ENCODE assay signal across 14 cellular contexts in the genomic region with DNA sequence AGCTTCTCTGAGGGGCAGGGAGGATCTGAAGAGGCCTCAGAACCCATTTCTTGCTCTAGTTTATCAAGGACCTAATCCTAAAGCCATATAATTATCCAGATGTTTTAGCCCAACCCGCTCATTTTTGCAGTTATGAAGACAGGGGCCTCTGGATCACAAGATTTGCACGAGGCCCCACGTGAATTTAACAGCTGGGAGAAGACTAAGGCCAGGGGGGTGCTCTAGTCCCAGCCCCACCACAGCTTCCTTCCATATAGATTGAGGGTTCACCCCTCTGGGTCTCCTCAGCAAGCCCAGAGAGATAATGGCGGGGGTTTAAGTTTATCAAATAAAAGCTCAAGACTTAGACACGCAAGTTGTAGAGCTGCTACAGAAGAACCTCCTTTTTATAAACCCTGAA. TPM values are rescaled to one million over a fixed set of nuclear protein-coding genes. Genes with fewer than 3 reads are reported as not detected.
DNase-seq lines count a peak whose midpoint lies in the region; ATAC-seq and TF ChIP-seq lines count a peak whose summit lies in the region.
"Had no signal": no experiment of that assay in that cellular context is flagged by ENCODE, and none has a peak within 500 bp of the region (broad histone marks: within the 10 kb centered on the region; RNA-seq: fewer than 3 reads in every experiment).

No MANE protein-coding gene starts in this region.

- H3K23ac ChIP-seq in IMR-90 (ENCODE audit: low read depth, low read length), result peak overlapping the region; percentile 96

- H3K27ac Mint-ChIP-seq in mesothelial cell of epicardium, result peak overlapping the region; percentile 100
- H3K27ac Mint-ChIP-seq: activated T-cell treated with anti-CD3 and anti-CD28 coated beads, Interleukin-2, amount 50 U/mL, for 72 hours had no signal

- TF ChIP-seq POLR2A in IMR-90 (IDR thresholded peaks at IDR 0.05; ENCODE audit: low read depth, low read length), result no peak
- TF ChIP-seq POLR2A in stomach (IDR thresholded peaks at IDR 0.05), result no peak
- no peak for TF ChIP-seq POLR2A in lower leg skin (IDR thresholded peaks at IDR 0.05)

- H3K9me3 ChIP-seq in IMR-90 (ENCODE audit: control insufficient read depth, insufficient read depth, low read length) (peaks cover 4% of the 10 kb centered on the region; the same call in 1 of the 2 replicates), mammary epithelial cell (replicated peaks; ENCODE audit: insufficient read depth, low read length) (peaks cover 7% of the 10 kb centered on the region), stomach (peaks cover 0 to 10% (median 4%) of the 10 kb centered on the region in 4 donors)

- no peaks in the 10 kb centered on the region for H3K36me3 ChIP-seq in IMR-90 (ENCODE audit: control insufficient read depth, insufficient read depth, low read length)
- H3K36me3 ChIP-seq in mammary epithelial cell (ENCODE audit: insufficient read depth, low read length), result no peaks in the 10 kb centered on the region
- no peaks in the 10 kb centered on the region for H3K36me3 ChIP-seq in stomach

- intact Hi-C loops in IMR-90 (cut with micrococcal nuclease) (no loop called here), mammary epithelial cell (cut with micrococcal nuclease) (no loop called here), stomach (cut with DNase I; ENCODE audit: low total_unique reads) (no loop called here), lower leg skin (cut with DNase I; ENCODE audit: low total_unique reads) (no loop called here)

- DNase-seq in IMR-90 (no peak), mammary epithelial cell (no peak), mesothelial cell of epicardium (ENCODE audit: low spot score in 2 of 2, unreplicated experiment in 2 of 2) (no peak), stomach (no peak), lower leg skin (ENCODE audit: low spot score in 2 of 2) (no peak)
- DNase-seq: activated T-cell treated with anti-CD3 and anti-CD28 coated beads, Interleukin-2, amount 50 U/mL, for 72 hours; NCI-H2171; PC-9; stimulated activated naive CD8-positive, alpha-beta T cell treated with anti-CD3 and anti-CD28 coated beads, Interleukin-15, amount 100 ng/mL, for 72 hours had no signal

- no peak for TF ChIP-seq EP300 in stomach (IDR thresholded peaks at IDR 0.05)

- peaks cover 21% of the 10 kb centered on the region for H3K9me3 Mint-ChIP-seq in mesothelial cell of epicardium

- peak overlapping the region; percentile 89 for H2BK5ac ChIP-seq in IMR-90 (ENCODE audit: low read depth, low read length, poor library complexity, severe bottlenecking)

- H3K4me2 ChIP-seq in IMR-90 (ENCODE audit: low read depth, low read length), result peak overlapping the region; percentile 3; the same call in 1 of the 2 replicates
- peak overlapping the region; percentile 83 for H3K4me2 ChIP-seq in mammary epithelial cell (ENCODE audit: insufficient read depth, low read depth, low read length)
- H3K4me2 ChIP-seq: KMS-11, PC-9 had no signal

- H3K79me1 ChIP-seq in IMR-90 (ENCODE audit: low read depth in 1 of 2, low read length in 2 of 2), result peaks cover 0 to 29% of the 10 kb centered on the region in 2 experiments; a peak in 1 of 4 replicates

- no peaks in the 10 kb centered on the region for H3K27me3 Mint-ChIP-seq in mesothelial cell of epicardium (ENCODE audit: low read depth)
- H3K27me3 Mint-ChIP-seq: stimulated activated naive CD8-positive, alpha-beta T cell treated with anti-CD3 and anti-CD28 coated beads, Interleukin-15, amount 100 ng/mL, for 72 hours had no signal

- peak overlapping the region; percentile 98 for H3K14ac ChIP-seq in IMR-90 (replicated peaks; ENCODE audit: low read depth, low read length)

- H3K9me1 ChIP-seq in IMR-90 (ENCODE audit: insufficient read depth, low read length), result peaks cover 42% of the 10 kb centered on the region

- H3K18ac ChIP-seq in IMR-90 (ENCODE audit: low read depth, low read length), result peak overlapping the region; percentile 99

- peak overlapping the region; percentile 93 to 97 for H4K8ac ChIP-seq in IMR-90 (ENCODE audit: low read depth in 2 of 2, low read length in 2 of 2)

- H3K4ac ChIP-seq in IMR-90 (ENCODE audit: low read depth, low read length), result peak overlapping the region; percentile 97

- peak overlapping the region; percentile 65 for H2AK9ac ChIP-seq in IMR-90 (replicated peaks; ENCODE audit: low read depth, low read length, poor library complexity)

- H2AK5ac ChIP-seq in IMR-90 (ENCODE audit: low read depth, low read length), result peak overlapping the region; percentile 100

- CTCF ChIA-PET in IMR-90 (lab: Yijun Ruan, JAX), result interaction anchor here (0.6 kb wide), 1 partner anchor 112 kb away, joined by 4 read pairs; no protein-coding TSS in a partner anchor
- CTCF ChIA-PET in mammary epithelial cell (lab: Charles Lee; ENCODE audit: low non-redundant PET), result no interaction called here

- peaks cover 15% of the 10 kb centered on the region for H3K36me3 Mint-ChIP-seq in mesothelial cell of epicardium

- POLR2A ChIA-PET in IMR-90 (lab: Charles Lee; ENCODE audit: unreplicated experiment), result interaction anchor here (0.6 to 1.0 kb wide), 2 partner anchors 10 to 545 kb away, joined by 3 to 4 read pairs; no protein-coding TSS in a partner anchor

- no peak for TF ChIP-seq CTCF in IMR-90 (conservative IDR thresholded peaks at IDR 0.05; ENCODE audit: low read depth, low read length)
- TF ChIP-seq CTCF in mammary epithelial cell (conservative IDR thresholded peaks at IDR 0.05 in 1 of 2, IDR thresholded peaks at IDR 0.05 in 1 of 2; ENCODE audit: extremely low read depth in 1 of 2, insufficient read depth in 1 of 2, low read depth in 1 of 2, low read length in 2 of 2), result no peak
- TF ChIP-seq CTCF in mesothelial cell of epicardium (IDR thresholded peaks at IDR 0.05; ENCODE audit: unreplicated experiment), result no peak
- TF ChIP-seq CTCF in stomach (IDR thresholded peaks at IDR 0.05), result no peak
- TF ChIP-seq CTCF in lower leg skin (IDR thresholded peaks at IDR 0.05), result no peak

- dilution Hi-C loops in IMR-90 (cut with HindIII; ENCODE audit: low sequenced_read_pairs, unreplicated experiment) (no loop called here), mammary epithelial cell (cut with HindIII; ENCODE audit: low sequenced_read_pairs) (no loop called here)

- peak overlapping the region; percentile 70 for H3K9ac ChIP-seq in IMR-90 (ENCODE audit: low read depth, low read length)
- H3K9ac ChIP-seq in mammary epithelial cell (ENCODE audit: insufficient read depth, low read length), result peak overlapping the region; percentile 65
- H3K9ac ChIP-seq: KMS-11 had no signal

- H2BK15ac ChIP-seq in IMR-90 (ENCODE audit: low read depth, low read length), result peak overlapping the region; percentile 99

- ATAC-seq in IMR-90 (ENCODE audit: low read depth), result no peak; the same call in 1 of the 2 replicates
- no peak for ATAC-seq in GM21367 (IDR thresholded peaks at IDR 0.05; ENCODE audit: unreplicated experiment)
- ATAC-seq in HG03565 (IDR thresholded peaks at IDR 0.05; ENCODE audit: unreplicated experiment), result no peak
- ATAC-seq in HG03135 (IDR thresholded peaks at IDR 0.05; ENCODE audit: unreplicated experiment), result no peak
- ATAC-seq: activated T-cell treated with anti-CD3 and anti-CD28 coated beads, Interleukin-2, amount 50 U/mL, for 72 hours; stimulated activated naive CD8-positive, alpha-beta T cell treated with anti-CD3 and anti-CD28 coated beads, Interleukin-15, amount 100 ng/mL, for 72 hours had no signal

- WGBS in IMR-90 (ENCODE audit: extremely low coverage in 2 of 2, insufficient read length in 1 of 2), 2 experiments, result no CpG with 5 or more reads among the region's 5 CpGs
- WGBS in mammary epithelial cell (ENCODE audit: low coverage, missing lambda C conversion rate), result 26% methylated on average over 5 of the region's 5 CpGs
- WGBS in stomach, 5 donors, result 60 to 77% (median 70%) methylated on average over 5 of the region's 5 CpGs
- WGBS in lower leg skin, 2 donors, result 78 to 85% methylated on average over 5 of the region's 5 CpGs

- in situ Hi-C loops in IMR-90 (cut with MboI; ENCODE audit: low sequenced_read_pairs) (no loop called here), mammary epithelial cell (cut with MboI; ENCODE audit: low sequenced_read_pairs in 2 of 2) (no loop called here)

- no peak for TF ChIP-seq RAD21 in IMR-90 (IDR thresholded peaks at IDR 0.05; ENCODE audit: low read length)

- H3K4me3 ChIP-seq in IMR-90 (ENCODE audit: insufficient read depth, low read depth, low read length), result no peak overlapping the region
- peak overlapping the region in 1 of 3 experiments; percentile 19 for H3K4me3 ChIP-seq in mammary epithelial cell (replicated peaks in 1 of 3; ENCODE audit: insufficient read depth in 1 of 3, low read depth in 2 of 3, low read length in 3 of 3)
- no peak overlapping the region for H3K4me3 ChIP-seq in stomach
- no peak overlapping the region for H3K4me3 ChIP-seq in lower leg skin (ENCODE audit: low read depth, poor library complexity, severe bottlenecking)
- H3K4me3 ChIP-seq: PC-9 had no signal

- H2BK20ac ChIP-seq in IMR-90 (ENCODE audit: low read depth, low read length), result peak overlapping the region; percentile 99

- no peak overlapping the region for H3K4me3 Mint-ChIP-seq in mesothelial cell of epicardium
- H3K4me3 Mint-ChIP-seq: activated T-cell treated with anti-CD3 and anti-CD28 coated beads, Interleukin-2, amount 50 U/mL, for 72 hours; stimulated activated naive CD8-positive, alpha-beta T cell treated with anti-CD3 and anti-CD28 coated beads, Interleukin-15, amount 100 ng/mL, for 72 hours had no signal

- peak overlapping the region; percentile 99 for H4K5ac ChIP-seq in IMR-90 (ENCODE audit: low read depth, low read length)

- H4K20me1 ChIP-seq in IMR-90 (ENCODE audit: insufficient read depth, low read length) (no peaks in the 10 kb centered on the region), mammary epithelial cell (ENCODE audit: insufficient read depth, low read length) (no peaks in the 10 kb centered on the region)

- BruUV-seq in IMR-90 (replicated peaks; lab: Mats Ljungman, UMichigan) (no TSS peak), mammary epithelial cell (replicated peaks; lab: Mats Ljungman, UMichigan) (no TSS peak)

- peak overlapping the region; percentile 98 for H3K56ac ChIP-seq in IMR-90 (ENCODE audit: extremely low read depth, insufficient read depth, low read length)

- H3K4me1 Mint-ChIP-seq in mesothelial cell of epicardium, result peaks cover 56% of the 10 kb centered on the region

- H3K27me3 ChIP-seq in IMR-90 (ENCODE audit: control insufficient read depth, insufficient read depth, low read length), result no peaks in the 10 kb centered on the region
- H3K27me3 ChIP-seq in mammary epithelial cell (ENCODE audit: insufficient read depth, low read length), result no peaks in the 10 kb centered on the region
- H3K27me3 ChIP-seq in stomach, result no peaks in the 10 kb centered on the region

- peak overlapping the region; percentile 75 for H2AFZ ChIP-seq in IMR-90 (replicated peaks; ENCODE audit: low read length, poor library complexity)
- H2AFZ ChIP-seq in mammary epithelial cell (ENCODE audit: low read depth, low read length), result peak overlapping the region; percentile 17
- H2AFZ ChIP-seq: PC-9 had no signal

- no peaks in the 10 kb centered on the region for H3K79me2 ChIP-seq in mammary epithelial cell (ENCODE audit: insufficient read depth, low read length)

- peak overlapping the region; percentile 100 for H2BK120ac ChIP-seq in IMR-90 (ENCODE audit: low read depth, low read length)

- H3K27ac ChIP-seq in IMR-90 (ENCODE audit: insufficient read depth, low read length), result peak overlapping the region; percentile 93
- H3K27ac ChIP-seq in mammary epithelial cell (ENCODE audit: insufficient read depth, low read depth, low read length), result peak overlapping the region; percentile 92
- peak overlapping the region in 4 of 5 donors; percentile 76 to 89 (median 87) for H3K27ac ChIP-seq in stomach
- H3K27ac ChIP-seq: KMS-11, PC-9 had no signal

- peak overlapping the region; percentile 99 for H4K91ac ChIP-seq in IMR-90 (ENCODE audit: insufficient read depth, low read depth, low read length)

- peaks cover 45% of the 10 kb centered on the region for H3K4me1 ChIP-seq in IMR-90 (ENCODE audit: control insufficient read depth, insufficient read depth, low read length)
- H3K4me1 ChIP-seq in mammary epithelial cell (ENCODE audit: insufficient read depth, low read length), result peaks cover 56% of the 10 kb centered on the region
- H3K4me1 ChIP-seq in stomach, result peaks cover 15 to 54% (median 39%) of the 10 kb centered on the region in 4 donors

RNA-seq across cellular contexts. Expression of a gene that starts 7.5 kb away (rescaled TPM):
- not detected in 2 replicates for total RNA-seq in IMR-90 (2012; rRNA removed)
- polyA plus RNA-seq in IMR-90 (2012; rRNA removed), result not detected in 2 replicates
- polyA plus RNA-seq in IMR-90 (2012; cell fraction: cytosol; rRNA removed), result 0.07 TPM in 1 of 2 replicates, not detected in the other
- polyA plus RNA-seq in IMR-90 (2012; cell fraction: nucleus; rRNA removed; ENCODE audit: low replicate concordance), result 0.26 and 0.32 TPM in 2 replicates
- under 1 TPM in 1 of 2 donors, not detected in 1; 0.67 TPM for total RNA-seq in mammary epithelial cell
- not detected for polyA plus RNA-seq in mammary epithelial cell
- polyA minus RNA-seq in mammary epithelial cell, result not detected
- 0.75 to 1.4 TPM (median 1.1 TPM) in 3 replicates for total RNA-seq in mesothelial cell of epicardium
- not detected for total RNA-seq in stomach
- 10 to 100 TPM in 1 of 3 donors, 1 to 10 TPM in 2; 1.7 to 17.3 (median 5.5) TPM for polyA plus RNA-seq in stomach
- 1 to 10 TPM in 1 of 4 donors, not detected in 3; 1.8 TPM for total RNA-seq in lower leg skin
- total RNA-seq: activated T-cell treated with anti-CD3 and anti-CD28 coated beads, Interleukin-2, amount 50 U/mL, for 72 hours; frontal cortex; PC-9 had no signal

RNA-seq across cellular contexts. Expression of a gene that starts 28.2 kb away (rescaled TPM):
- total RNA-seq in IMR-90 (2012; rRNA removed) (under 0.01 TPM in 1 of 2 replicates, not detected in the other), mammary epithelial cell (not detected), mesothelial cell of epicardium (0.58 TPM in 1 of 3 replicates, not detected in the others), stomach (not detected), lower leg skin (not detected)
- polyA plus RNA-seq in IMR-90 (2012; rRNA removed) (0.53 and 0.86 TPM in 2 replicates), mammary epithelial cell (0.75 TPM), stomach (under 1 TPM in 1 of 3 donors, not detected in 2; 0.48 TPM)
- polyA plus RNA-seq in IMR-90 (2012; cell fraction: cytosol; rRNA removed), result 0.32 and 0.45 TPM in 2 replicates
- 0.72 and 0.95 TPM in 2 replicates for polyA plus RNA-seq in IMR-90 (2012; cell fraction: nucleus; rRNA removed; ENCODE audit: low replicate concordance)
- polyA minus RNA-seq in mammary epithelial cell, result not detected
- total RNA-seq: frontal cortex, PC-9 had no signal
